ENCODE assay signal across 1 cellular context in genomic region chr1:208007938-208008342, GRCh38.
TF ChIP-seq lines count a peak whose summit lies in the region.

No MANE protein-coding gene starts in this region.

TF ChIP-seq in K562, 482 proteins besides CTCF, POLR2A, EP300 and RAD21 (continued from another document):
- TF ChIP-seq ZNF407 (IDR thresholded peaks at IDR 0.05; ENCODE audit: low read depth) (no peak), ATF3 (IDR thresholded peaks at IDR 0.05) (peak; percentile 59; the same call in 1 of the 2 replicates), ATF3 (CRISPR knock-in tag; conservative IDR thresholded peaks at IDR 0.05) (no peak), FOSL1 (tag; conservative IDR thresholded peaks at IDR 0.05) (peak; percentile 81), TCFL5 (CRISPR knock-in tag; conservative IDR thresholded peaks at IDR 0.05) (no peak), HNRNPL (IDR thresholded peaks at IDR 0.05; ENCODE audit: low read depth, low read length) (no peak), NCOA4 (IDR thresholded peaks at IDR 0.05; ENCODE audit: partially characterized antibody) (no peak), GABPB2 (CRISPR knock-in tag; conservative IDR thresholded peaks at IDR 0.05) (no peak), ZNF217 (CRISPR knock-in tag; IDR thresholded peaks at IDR 0.05) (no peak)
- TF ChIP-seq, protein P1, sequence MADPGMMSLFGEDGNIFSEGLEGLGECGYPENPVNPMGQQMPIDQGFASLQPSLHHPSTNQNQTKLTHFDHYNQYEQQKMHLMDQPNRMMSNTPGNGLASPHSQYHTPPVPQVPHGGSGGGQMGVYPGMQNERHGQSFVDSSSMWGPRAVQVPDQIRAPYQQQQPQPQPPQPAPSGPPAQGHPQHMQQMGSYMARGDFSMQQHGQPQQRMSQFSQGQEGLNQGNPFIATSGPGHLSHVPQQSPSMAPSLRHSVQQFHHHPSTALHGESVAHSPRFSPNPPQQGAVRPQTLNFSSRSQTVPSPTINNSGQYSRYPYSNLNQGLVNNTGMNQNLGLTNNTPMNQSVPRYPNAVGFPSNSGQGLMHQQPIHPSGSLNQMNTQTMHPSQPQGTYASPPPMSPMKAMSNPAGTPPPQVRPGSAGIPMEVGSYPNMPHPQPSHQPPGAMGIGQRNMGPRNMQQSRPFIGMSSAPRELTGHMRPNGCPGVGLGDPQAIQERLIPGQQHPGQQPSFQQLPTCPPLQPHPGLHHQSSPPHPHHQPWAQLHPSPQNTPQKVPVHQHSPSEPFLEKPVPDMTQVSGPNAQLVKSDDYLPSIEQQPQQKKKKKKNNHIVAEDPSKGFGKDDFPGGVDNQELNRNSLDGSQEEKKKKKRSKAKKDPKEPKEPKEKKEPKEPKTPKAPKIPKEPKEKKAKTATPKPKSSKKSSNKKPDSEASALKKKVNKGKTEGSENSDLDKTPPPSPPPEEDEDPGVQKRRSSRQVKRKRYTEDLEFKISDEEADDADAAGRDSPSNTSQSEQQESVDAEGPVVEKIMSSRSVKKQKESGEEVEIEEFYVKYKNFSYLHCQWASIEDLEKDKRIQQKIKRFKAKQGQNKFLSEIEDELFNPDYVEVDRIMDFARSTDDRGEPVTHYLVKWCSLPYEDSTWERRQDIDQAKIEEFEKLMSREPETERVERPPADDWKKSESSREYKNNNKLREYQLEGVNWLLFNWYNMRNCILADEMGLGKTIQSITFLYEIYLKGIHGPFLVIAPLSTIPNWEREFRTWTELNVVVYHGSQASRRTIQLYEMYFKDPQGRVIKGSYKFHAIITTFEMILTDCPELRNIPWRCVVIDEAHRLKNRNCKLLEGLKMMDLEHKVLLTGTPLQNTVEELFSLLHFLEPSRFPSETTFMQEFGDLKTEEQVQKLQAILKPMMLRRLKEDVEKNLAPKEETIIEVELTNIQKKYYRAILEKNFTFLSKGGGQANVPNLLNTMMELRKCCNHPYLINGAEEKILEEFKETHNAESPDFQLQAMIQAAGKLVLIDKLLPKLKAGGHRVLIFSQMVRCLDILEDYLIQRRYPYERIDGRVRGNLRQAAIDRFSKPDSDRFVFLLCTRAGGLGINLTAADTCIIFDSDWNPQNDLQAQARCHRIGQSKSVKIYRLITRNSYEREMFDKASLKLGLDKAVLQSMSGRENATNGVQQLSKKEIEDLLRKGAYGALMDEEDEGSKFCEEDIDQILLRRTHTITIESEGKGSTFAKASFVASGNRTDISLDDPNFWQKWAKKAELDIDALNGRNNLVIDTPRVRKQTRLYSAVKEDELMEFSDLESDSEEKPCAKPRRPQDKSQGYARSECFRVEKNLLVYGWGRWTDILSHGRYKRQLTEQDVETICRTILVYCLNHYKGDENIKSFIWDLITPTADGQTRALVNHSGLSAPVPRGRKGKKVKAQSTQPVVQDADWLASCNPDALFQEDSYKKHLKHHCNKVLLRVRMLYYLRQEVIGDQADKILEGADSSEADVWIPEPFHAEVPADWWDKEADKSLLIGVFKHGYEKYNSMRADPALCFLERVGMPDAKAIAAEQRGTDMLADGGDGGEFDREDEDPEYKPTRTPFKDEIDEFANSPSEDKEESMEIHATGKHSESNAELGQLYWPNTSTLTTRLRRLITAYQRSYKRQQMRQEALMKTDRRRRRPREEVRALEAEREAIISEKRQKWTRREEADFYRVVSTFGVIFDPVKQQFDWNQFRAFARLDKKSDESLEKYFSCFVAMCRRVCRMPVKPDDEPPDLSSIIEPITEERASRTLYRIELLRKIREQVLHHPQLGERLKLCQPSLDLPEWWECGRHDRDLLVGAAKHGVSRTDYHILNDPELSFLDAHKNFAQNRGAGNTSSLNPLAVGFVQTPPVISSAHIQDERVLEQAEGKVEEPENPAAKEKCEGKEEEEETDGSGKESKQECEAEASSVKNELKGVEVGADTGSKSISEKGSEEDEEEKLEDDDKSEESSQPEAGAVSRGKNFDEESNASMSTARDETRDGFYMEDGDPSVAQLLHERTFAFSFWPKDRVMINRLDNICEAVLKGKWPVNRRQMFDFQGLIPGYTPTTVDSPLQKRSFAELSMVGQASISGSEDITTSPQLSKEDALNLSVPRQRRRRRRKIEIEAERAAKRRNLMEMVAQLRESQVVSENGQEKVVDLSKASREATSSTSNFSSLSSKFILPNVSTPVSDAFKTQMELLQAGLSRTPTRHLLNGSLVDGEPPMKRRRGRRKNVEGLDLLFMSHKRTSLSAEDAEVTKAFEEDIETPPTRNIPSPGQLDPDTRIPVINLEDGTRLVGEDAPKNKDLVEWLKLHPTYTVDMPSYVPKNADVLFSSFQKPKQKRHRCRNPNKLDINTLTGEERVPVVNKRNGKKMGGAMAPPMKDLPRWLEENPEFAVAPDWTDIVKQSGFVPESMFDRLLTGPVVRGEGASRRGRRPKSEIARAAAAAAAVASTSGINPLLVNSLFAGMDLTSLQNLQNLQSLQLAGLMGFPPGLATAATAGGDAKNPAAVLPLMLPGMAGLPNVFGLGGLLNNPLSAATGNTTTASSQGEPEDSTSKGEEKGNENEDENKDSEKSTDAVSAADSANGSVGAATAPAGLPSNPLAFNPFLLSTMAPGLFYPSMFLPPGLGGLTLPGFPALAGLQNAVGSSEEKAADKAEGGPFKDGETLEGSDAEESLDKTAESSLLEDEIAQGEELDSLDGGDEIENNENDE (IDR thresholded peaks at IDR 0.05; ENCODE audit: low read depth, low read length) = no peak
- TF ChIP-seq, protein P2, sequence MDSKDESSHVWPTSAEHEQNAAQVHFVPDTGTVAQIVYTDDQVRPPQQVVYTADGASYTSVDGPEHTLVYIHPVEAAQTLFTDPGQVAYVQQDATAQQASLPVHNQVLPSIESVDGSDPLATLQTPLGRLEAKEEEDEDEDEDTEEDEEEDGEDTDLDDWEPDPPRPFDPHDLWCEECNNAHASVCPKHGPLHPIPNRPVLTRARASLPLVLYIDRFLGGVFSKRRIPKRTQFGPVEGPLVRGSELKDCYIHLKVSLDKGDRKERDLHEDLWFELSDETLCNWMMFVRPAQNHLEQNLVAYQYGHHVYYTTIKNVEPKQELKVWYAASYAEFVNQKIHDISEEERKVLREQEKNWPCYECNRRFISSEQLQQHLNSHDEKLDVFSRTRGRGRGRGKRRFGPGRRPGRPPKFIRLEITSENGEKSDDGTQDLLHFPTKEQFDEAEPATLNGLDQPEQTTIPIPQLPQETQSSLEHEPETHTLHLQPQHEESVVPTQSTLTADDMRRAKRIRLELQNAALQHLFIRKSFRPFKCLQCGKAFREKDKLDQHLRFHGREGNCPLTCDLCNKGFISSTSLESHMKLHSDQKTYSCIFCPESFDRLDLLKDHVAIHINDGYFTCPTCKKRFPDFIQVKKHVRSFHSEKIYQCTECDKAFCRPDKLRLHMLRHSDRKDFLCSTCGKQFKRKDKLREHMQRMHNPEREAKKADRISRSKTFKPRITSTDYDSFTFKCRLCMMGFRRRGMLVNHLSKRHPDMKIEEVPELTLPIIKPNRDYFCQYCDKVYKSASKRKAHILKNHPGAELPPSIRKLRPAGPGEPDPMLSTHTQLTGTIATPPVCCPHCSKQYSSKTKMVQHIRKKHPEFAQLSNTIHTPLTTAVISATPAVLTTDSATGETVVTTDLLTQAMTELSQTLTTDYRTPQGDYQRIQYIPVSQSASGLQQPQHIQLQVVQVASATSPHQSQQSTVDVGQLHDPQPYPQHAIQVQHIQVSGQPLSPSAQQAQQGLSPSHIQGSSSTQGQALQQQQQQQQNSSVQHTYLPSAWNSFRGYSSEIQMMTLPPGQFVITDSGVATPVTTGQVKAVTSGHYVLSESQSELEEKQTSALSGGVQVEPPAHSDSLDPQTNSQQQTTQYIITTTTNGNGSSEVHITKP (IDR thresholded peaks at IDR 0.05; ENCODE audit: partially characterized antibody) = no peak
- TF ChIP-seq, protein P3, sequence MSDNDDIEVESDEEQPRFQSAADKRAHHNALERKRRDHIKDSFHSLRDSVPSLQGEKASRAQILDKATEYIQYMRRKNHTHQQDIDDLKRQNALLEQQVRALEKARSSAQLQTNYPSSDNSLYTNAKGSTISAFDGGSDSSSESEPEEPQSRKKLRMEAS (CRISPR knock-in tag; IDR thresholded peaks at IDR 0.05) = no peak
TF ChIP-seq in K562: peak in this region for 2.
